ENCODE assay signal across 1 cellular context in genomic region chr6:43089467-43089866, GRCh38.
TF ChIP-seq lines count a peak whose summit lies in the region.

No MANE protein-coding gene starts in this region.

TF ChIP-seq in IMR-90, 13 proteins besides CTCF, POLR2A, EP300 and RAD21:
- TF ChIP-seq FOS (IDR thresholded peaks at IDR 0.05; ENCODE audit: low read depth, low read length) (no peak), CEBPB (IDR thresholded peaks at IDR 0.05; ENCODE audit: low read depth, low read length) (no peak), CHD1 (IDR thresholded peaks at IDR 0.05; ENCODE audit: low read depth, low read length) (no peak), SMC3 (IDR thresholded peaks at IDR 0.05; ENCODE audit: low read depth, low read length) (no peak), MXI1 (IDR thresholded peaks at IDR 0.05; ENCODE audit: borderline replicate concordance, low read depth, low read length) (no peak), ELK1 (IDR thresholded peaks at IDR 0.05; ENCODE audit: borderline replicate concordance, low read depth, low read length) (no peak), RCOR1 (IDR thresholded peaks at IDR 0.05; ENCODE audit: insufficient replicate concordance, low read length) (no peak)
